20 cellular contexts compared by ENCODE assay signal in genomic region chr16:82832861-82833260, GRCh38.
DNase-seq lines count a peak whose midpoint lies in the region; TF ChIP-seq lines count a peak whose summit lies in the region.
"Had no signal": no experiment of that assay in that cellular context is flagged by ENCODE, and none has a peak within 500 bp of the region (broad histone marks: within the 10 kb centered on the region; RNA-seq: fewer than 3 reads in every experiment).

No MANE protein-coding gene starts in this region.

- CTCF ChIA-PET in HEK293T (lab: Yijun Ruan, JAX) = interaction anchor here (0.6 kb wide), 1 partner anchor 891 kb away, joined by 5 read pairs; no protein-coding TSS in a partner anchor

- no peak for TF ChIP-seq CTCF in AG10803 (conservative IDR thresholded peaks at IDR 0.05; ENCODE audit: low read length)
- TF ChIP-seq CTCF in brain microvascular endothelial cell (IDR thresholded peaks at IDR 0.05; ENCODE audit: low read depth, low read length, missing control alignments) = no peak

- in situ Hi-C loops in brain microvascular endothelial cell (cut with HindIII; ENCODE audit: low pct_ligation_motif_present, low sequenced_read_pairs) = no loop called here

- DNase-seq in AG10803 (ENCODE audit: low read depth) (peak; percentile 90), HCEC 1CT (peak; percentile 74), brain microvascular endothelial cell (peak; percentile 57), inferior parietal cortex (ENCODE audit: extremely low spot score) (peak; percentile 25), HEK293T (ENCODE audit: extremely low spot score) (no peak), mesenteric fat pad (ENCODE audit: low spot score) (no peak), activated gamma-delta T cell treated with Interleukin-2 at 50 U/mL for 16 hours (no peak), NCI-H748 (lab: John Stamatoyannopoulos, UW; ENCODE audit: unreplicated experiment) (no peak)
- DNase-seq: adrenal gland, cerebellar nuclear complex, endodermal cell, NCI-H2029, NCI-H526 treated with DMSO at 0.1 percent for 48 hours, SJCRH30, spleen had no signal

- no peaks in the 10 kb centered on the region for H3K27me3 ChIP-seq in brain microvascular endothelial cell (replicated peaks)
- H3K27me3 ChIP-seq: adrenal gland, BLaER1, gastroesophageal sphincter, SJCRH30, spleen had no signal

- peak overlapping the region; percentile 17 for H3K27ac ChIP-seq in brain microvascular endothelial cell
- H3K27ac ChIP-seq: adrenal gland, BLaER1, gastroesophageal sphincter, prostate gland, SJCRH30, spleen, thoracic aorta had no signal

- POLR2A ChIA-PET in HEK293T (lab: Yijun Ruan, JAX) = no interaction called here

- H3K36me3 ChIP-seq in brain microvascular endothelial cell (replicated peaks) = no peaks in the 10 kb centered on the region
- H3K36me3 ChIP-seq: adrenal gland, BLaER1, gastroesophageal sphincter, prostate gland, SJCRH30, spleen, thoracic aorta had no signal

- no peak overlapping the region for H3K4me3 ChIP-seq in AG10803 (ENCODE audit: low read length)
- H3K4me3 ChIP-seq in brain microvascular endothelial cell (ENCODE audit: low read depth, low read length) = no peak overlapping the region
- H3K4me3 ChIP-seq: adrenal gland, BLaER1, gastroesophageal sphincter, lung, prostate gland, SJCRH30, spleen, thoracic aorta had no signal

TF ChIP-seq in HEK293T, 16 proteins besides CTCF, POLR2A, EP300 and RAD21:
- TF ChIP-seq NFRKB (IDR thresholded peaks at IDR 0.05) (no peak), CTBP1 (IDR thresholded peaks at IDR 0.05; ENCODE audit: borderline replicate concordance) (no peak), TARDBP (IDR thresholded peaks at IDR 0.05) (no peak), PKNOX1 (IDR thresholded peaks at IDR 0.05) (no peak), FOXA1 (IDR thresholded peaks at IDR 0.05) (no peak), ZNF384 (IDR thresholded peaks at IDR 0.05) (no peak), FOXM1 (IDR thresholded peaks at IDR 0.05; ENCODE audit: borderline replicate concordance) (no peak), SP1 (IDR thresholded peaks at IDR 0.05) (no peak), BHLHE40 (IDR thresholded peaks at IDR 0.05; ENCODE audit: borderline replicate concordance) (no peak), LEF1 (IDR thresholded peaks at IDR 0.05; ENCODE audit: borderline replicate concordance) (no peak), HDGF (IDR thresholded peaks at IDR 0.05; ENCODE audit: borderline replicate concordance) (no peak), FOXK2 (IDR thresholded peaks at IDR 0.05) (no peak), ARNT (IDR thresholded peaks at IDR 0.05) (no peak)

Comparison
In these comparisons a context has a peak if more than half of its experiments do, and no peak if none do; other contexts are left out.
1. DNase-seq: peak in AG10803 (single experiment), HCEC 1CT (single experiment), brain microvascular endothelial cell (single experiment) and inferior parietal cortex (single experiment); none in HEK293T (single experiment), mesenteric fat pad (single experiment), activated gamma-delta T cell treated with Interleukin-2 at 50 U/mL for 16 hours (single experiment) and NCI-H748 (single experiment).